21 cellular contexts compared by ENCODE assay signal in genomic region chr13:92512852-92513251, GRCh38.
DNase-seq lines count a peak whose midpoint lies in the region; ATAC-seq, FAIRE-seq and TF ChIP-seq lines count a peak whose summit lies in the region.
"Had no signal": no experiment of that assay in that cellular context is flagged by ENCODE, and none has a peak within 500 bp of the region (broad histone marks: within the 10 kb centered on the region; RNA-seq: fewer than 3 reads in every experiment).

No MANE protein-coding gene starts in this region.

- no peaks in the 10 kb centered on the region for H3K9me3 ChIP-seq in kidney (ENCODE audit: control insufficient read depth in 1 of 2, low read length in 2 of 2)
- H3K9me3 ChIP-seq: A549, BE2C, MG63 had no signal

- CTCF ChIA-PET in WTC11 (lab: Charles Lee): no interaction called here

- POLR2A ChIA-PET in WTC11 (lab: Charles Lee): no interaction called here

- peaks cover 7% of the 10 kb centered on the region for H3K4me1 Mint-ChIP-seq in WTC11
- no peaks in the 10 kb centered on the region for H3K4me1 Mint-ChIP-seq in HFFc6 (ENCODE audit: low read depth)
- H3K4me1 Mint-ChIP-seq: T-helper 17 cell had no signal

- H3K27ac ChIP-seq in kidney (ENCODE audit: low read depth in 2 of 2, low read length in 2 of 2): no peak overlapping the region
- H3K27ac ChIP-seq: A549, Peyer's patch had no signal

- H3K27me3 Mint-ChIP-seq in WTC11 (ENCODE audit: low read depth) (peaks cover 2% of the 10 kb centered on the region; the same call in 1 of the 2 replicates), HFFc6 (ENCODE audit: insufficient read depth) (no peaks in the 10 kb centered on the region; the same call in 1 of the 2 replicates)
- H3K27me3 Mint-ChIP-seq: T-helper 17 cell had no signal

- TF ChIP-seq CTCF in WTC11 (IDR thresholded peaks at IDR 0.05) (no peak), kidney (IDR thresholded peaks at IDR 0.05; ENCODE audit: borderline replicate concordance, extremely low read depth, insufficient read depth) (no peak), HFFc6 (IDR thresholded peaks at IDR 0.05) (no peak)

- intact Hi-C loops in left ventricle myocardium superior (cut with micrococcal nuclease) (no loop called here), Right ventricle myocardium superior (cut with DNase I) (no loop called here), kidney (cut with DNase I) (no loop called here)

- no peak for FAIRE-seq in kidney (lab: Jason Lieb, UNC)
- FAIRE-seq: A549, GM12878 had no signal

- DNase-seq in left ventricle myocardium superior (peak; percentile 13), Right ventricle myocardium superior (no peak), WTC11 (ENCODE audit: low spot score) (no peak), kidney (peak; percentile 15), OCI-M2 (lab: John Stamatoyannopoulos, UW; ENCODE audit: unreplicated experiment) (no peak), HFFc6 (no peak)
- DNase-seq: BE2C; DMS79; H7; MG63; NCI-H1417 treated with DMSO at 0.1 percent for 48 hours; NCI-H187; NCI-H446; NCI-H526; NK-92 treated with Interleukin-12 subunit alpha and Interleukin-12 subunit beta, amount 100 ng/mL, for 24 hours; Peyer's patch; SW 1271; T-helper 17 cell had no signal

- H3K36me3 ChIP-seq in kidney (ENCODE audit: control insufficient read depth in 1 of 2, insufficient read depth in 2 of 2, low read length in 2 of 2): no peaks in the 10 kb centered on the region
- H3K36me3 ChIP-seq: BE2C, MG63, Peyer's patch had no signal

- H3K27ac Mint-ChIP-seq in WTC11: no peak overlapping the region
- no peak overlapping the region for H3K27ac Mint-ChIP-seq in HFFc6
- H3K27ac Mint-ChIP-seq: T-helper 17 cell had no signal

- H3K4me1 ChIP-seq in kidney (ENCODE audit: control insufficient read depth in 1 of 2, insufficient read depth in 1 of 2, low read depth in 1 of 2, low read length in 2 of 2): no peaks in the 10 kb centered on the region
- H3K4me1 ChIP-seq: A549, BE2C, Peyer's patch had no signal

- no peak overlapping the region for H3K9ac ChIP-seq in kidney (ENCODE audit: low read length in 2 of 2)

- no peak for ATAC-seq in left ventricle myocardium superior
- ATAC-seq in Right ventricle myocardium superior (ENCODE audit: poor library complexity): no peak
- ATAC-seq in WTC11: peak; percentile 44; the same call in 1 of the 2 replicates
- ATAC-seq in GM18502 (IDR thresholded peaks at IDR 0.05; ENCODE audit: poor library complexity, unreplicated experiment): no peak
- ATAC-seq: A549, GM12878, T-helper 17 cell had no signal

- H3K9me3 Mint-ChIP-seq in WTC11 (peaks cover 10% of the 10 kb centered on the region), HFFc6 (peaks cover 29% of the 10 kb centered on the region)

- H3K4me3 ChIP-seq in kidney (ENCODE audit: low read length in 2 of 2): no peak overlapping the region
- H3K4me3 ChIP-seq: A549, GM12878, MG63, Peyer's patch had no signal

- H3K4me3 Mint-ChIP-seq in WTC11 (no peak overlapping the region), HFFc6 (no peak overlapping the region)
- H3K4me3 Mint-ChIP-seq: T-helper 17 cell had no signal

- H3K36me3 Mint-ChIP-seq in WTC11 (peaks cover 6% of the 10 kb centered on the region), HFFc6 (ENCODE audit: low read depth) (no peaks in the 10 kb centered on the region)

TF ChIP-seq in WTC11, 78 proteins besides CTCF, POLR2A, EP300 and RAD21 (continues in another document):
- TF ChIP-seq EMX1 (CRISPR knock-in tag; IDR thresholded peaks at IDR 0.05) (no peak), ZNF396 (CRISPR knock-in tag; IDR thresholded peaks at IDR 0.05; ENCODE audit: borderline replicate concordance) (no peak), ESRRA (CRISPR knock-in tag; IDR thresholded peaks at IDR 0.05; ENCODE audit: borderline replicate concordance) (no peak), ZMAT4 (CRISPR knock-in tag; IDR thresholded peaks at IDR 0.05) (no peak), ZNF281 (CRISPR knock-in tag; IDR thresholded peaks at IDR 0.05) (no peak), MLX (CRISPR knock-in tag; IDR thresholded peaks at IDR 0.05) (no peak), ZNF532 (CRISPR knock-in tag; IDR thresholded peaks at IDR 0.05; ENCODE audit: borderline replicate concordance) (no peak), ELF4 (CRISPR knock-in tag; IDR thresholded peaks at IDR 0.05; ENCODE audit: low read depth) (no peak), ZNF263 (CRISPR knock-in tag; IDR thresholded peaks at IDR 0.05; ENCODE audit: low read depth) (no peak)
- TF ChIP-seq, protein P1, sequence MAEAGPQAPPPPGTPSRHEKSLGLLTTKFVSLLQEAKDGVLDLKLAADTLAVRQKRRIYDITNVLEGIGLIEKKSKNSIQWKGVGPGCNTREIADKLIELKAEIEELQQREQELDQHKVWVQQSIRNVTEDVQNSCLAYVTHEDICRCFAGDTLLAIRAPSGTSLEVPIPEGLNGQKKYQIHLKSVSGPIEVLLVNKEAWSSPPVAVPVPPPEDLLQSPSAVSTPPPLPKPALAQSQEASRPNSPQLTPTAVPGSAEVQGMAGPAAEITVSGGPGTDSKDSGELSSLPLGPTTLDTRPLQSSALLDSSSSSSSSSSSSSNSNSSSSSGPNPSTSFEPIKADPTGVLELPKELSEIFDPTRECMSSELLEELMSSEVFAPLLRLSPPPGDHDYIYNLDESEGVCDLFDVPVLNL (CRISPR knock-in tag; IDR thresholded peaks at IDR 0.05; ENCODE audit: borderline replicate concordance, low read depth): no peak
- TF ChIP-seq, protein P2, sequence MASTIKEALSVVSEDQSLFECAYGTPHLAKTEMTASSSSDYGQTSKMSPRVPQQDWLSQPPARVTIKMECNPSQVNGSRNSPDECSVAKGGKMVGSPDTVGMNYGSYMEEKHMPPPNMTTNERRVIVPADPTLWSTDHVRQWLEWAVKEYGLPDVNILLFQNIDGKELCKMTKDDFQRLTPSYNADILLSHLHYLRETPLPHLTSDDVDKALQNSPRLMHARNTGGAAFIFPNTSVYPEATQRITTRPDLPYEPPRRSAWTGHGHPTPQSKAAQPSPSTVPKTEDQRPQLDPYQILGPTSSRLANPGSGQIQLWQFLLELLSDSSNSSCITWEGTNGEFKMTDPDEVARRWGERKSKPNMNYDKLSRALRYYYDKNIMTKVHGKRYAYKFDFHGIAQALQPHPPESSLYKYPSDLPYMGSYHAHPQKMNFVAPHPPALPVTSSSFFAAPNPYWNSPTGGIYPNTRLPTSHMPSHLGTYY (CRISPR knock-in tag; IDR thresholded peaks at IDR 0.05): no peak

Comparison
In these comparisons a context has a peak if more than half of its experiments do, and no peak if none do; other contexts are left out.
1. DNase-seq: peak in left ventricle myocardium superior (single experiment) and kidney (single experiment); none in Right ventricle myocardium superior (single experiment), WTC11 (single experiment), OCI-M2 (single experiment) and HFFc6 (single experiment).